1 cellular context compared by ENCODE assay signal in genomic region chr10:3095373-3096139, GRCh38.
TF ChIP-seq lines count a peak whose summit lies in the region.

No MANE protein-coding gene starts in this region.

TF ChIP-seq in HepG2, 621 proteins besides CTCF, POLR2A, EP300 and RAD21 (continued from another document and continues in another):
- TF ChIP-seq MXD1 (CRISPR knock-in tag; IDR thresholded peaks at IDR 0.05) = no peak
- no peak for TF ChIP-seq ZNF792 (CRISPR knock-in tag; IDR thresholded peaks at IDR 0.05)
- peak; percentile 56 for TF ChIP-seq NR2F6 (IDR thresholded peaks at IDR 0.05)
- TF ChIP-seq NR2F6 (CRISPR knock-in tag; IDR thresholded peaks at IDR 0.05) = no peak
- TF ChIP-seq HDAC6 (IDR thresholded peaks at IDR 0.05; ENCODE audit: low read depth, low read length) = no peak
- no peak for TF ChIP-seq E2F5 (CRISPR knock-in tag; conservative IDR thresholded peaks at IDR 0.05)
- no peak for TF ChIP-seq NFE2 (CRISPR knock-in tag; IDR thresholded peaks at IDR 0.05)
- TF ChIP-seq PRDM15 (CRISPR knock-in tag; IDR thresholded peaks at IDR 0.05) = no peak
- no peak for TF ChIP-seq ZNF747 (CRISPR knock-in tag; IDR thresholded peaks at IDR 0.05; ENCODE audit: borderline replicate concordance)
- no peak for TF ChIP-seq THAP11 (CRISPR knock-in tag; IDR thresholded peaks at IDR 0.05)
- TF ChIP-seq RFX3 (CRISPR knock-in tag; IDR thresholded peaks at IDR 0.05) = no peak
- TF ChIP-seq FOSL1 (CRISPR knock-in tag; IDR thresholded peaks at IDR 0.05; ENCODE audit: borderline replicate concordance) = peak; percentile 67; the same call in 1 of the 2 replicates
- TF ChIP-seq GTF2F1 (IDR thresholded peaks at IDR 0.05; ENCODE audit: low read length) = no peak
- no peak for TF ChIP-seq NFYB (CRISPR knock-in tag; IDR thresholded peaks at IDR 0.05)
- no peak for TF ChIP-seq HNF1B (CRISPR knock-in tag; IDR thresholded peaks at IDR 0.05)
- no peak for TF ChIP-seq HIVEP1 (CRISPR knock-in tag; IDR thresholded peaks at IDR 0.05)
- TF ChIP-seq CREB3 (CRISPR knock-in tag; IDR thresholded peaks at IDR 0.05) = no peak
- TF ChIP-seq HINFP (CRISPR knock-in tag; IDR thresholded peaks at IDR 0.05; ENCODE audit: low read depth) = no peak
- no peak for TF ChIP-seq EHMT2 (IDR thresholded peaks at IDR 0.05; ENCODE audit: borderline replicate concordance, low read depth, low read length)
- TF ChIP-seq DRAP1 (CRISPR knock-in tag; IDR thresholded peaks at IDR 0.05) = no peak
- TF ChIP-seq DNMT1 (CRISPR knock-in tag; IDR thresholded peaks at IDR 0.05) = no peak
- TF ChIP-seq MIER3 (CRISPR knock-in tag; IDR thresholded peaks at IDR 0.05; ENCODE audit: borderline replicate concordance) = no peak
- TF ChIP-seq ZNF512 (CRISPR knock-in tag; IDR thresholded peaks at IDR 0.05) = no peak
- no peak for TF ChIP-seq ZNF101 (CRISPR knock-in tag; IDR thresholded peaks at IDR 0.05; ENCODE audit: borderline replicate concordance, low read depth)
- peak; percentile 77 for TF ChIP-seq ASH2L (IDR thresholded peaks at IDR 0.05; ENCODE audit: insufficient read length, low read depth, low read length)
- TF ChIP-seq RNF219 (CRISPR knock-in tag; IDR thresholded peaks at IDR 0.05) = no peak
- peak; percentile 67; the same call in 1 of the 2 replicates for TF ChIP-seq LCORL (IDR thresholded peaks at IDR 0.05)
- TF ChIP-seq LCORL (CRISPR knock-in tag; IDR thresholded peaks at IDR 0.05) = peak; percentile 25; the same call in 1 of the 2 replicates
- TF ChIP-seq FIP1L1 (IDR thresholded peaks at IDR 0.05; ENCODE audit: borderline replicate concordance, insufficient read depth, low read depth, low read length) = no peak
- TF ChIP-seq MYC (CRISPR knock-in tag; IDR thresholded peaks at IDR 0.05; ENCODE audit: borderline replicate concordance) = no peak
- no peak for TF ChIP-seq ZNF24 (IDR thresholded peaks at IDR 0.05)
- TF ChIP-seq ZNF143 (CRISPR knock-in tag; IDR thresholded peaks at IDR 0.05) = no peak
- TF ChIP-seq ZBTB33 (CRISPR knock-in tag; IDR thresholded peaks at IDR 0.05) = no peak
- no peak for TF ChIP-seq RBM22 (optimal IDR thresholded peaks at IDR 0.05; ENCODE audit: low read length)
- TF ChIP-seq HNF4A (CRISPR knock-in tag; IDR thresholded peaks at IDR 0.05) = peak; percentile 3; the same call in 1 of the 2 replicates
- TF ChIP-seq TEAD3 (CRISPR knock-in tag; optimal IDR thresholded peaks at IDR 0.05; ENCODE audit: borderline replicate concordance) = peak; percentile 68
- no peak for TF ChIP-seq ZSCAN25 (CRISPR knock-in tag; IDR thresholded peaks at IDR 0.05)
- TF ChIP-seq ETS1 (CRISPR knock-in tag; IDR thresholded peaks at IDR 0.05) = no peak
- no peak for TF ChIP-seq ZBTB7B (CRISPR knock-in tag; IDR thresholded peaks at IDR 0.05)
- TF ChIP-seq ZBTB34 (CRISPR knock-in tag; IDR thresholded peaks at IDR 0.05) = no peak
- TF ChIP-seq SMARCC2 (IDR thresholded peaks at IDR 0.05) = peak; percentile 63; the same call in 1 of the 2 replicates
- no peak for TF ChIP-seq TBP (CRISPR knock-in tag; IDR thresholded peaks at IDR 0.05)
- no peak for TF ChIP-seq CBX5 (CRISPR knock-in tag; IDR thresholded peaks at IDR 0.05; ENCODE audit: borderline replicate concordance)
- TF ChIP-seq ATF7 (IDR thresholded peaks at IDR 0.05) = no peak
- TF ChIP-seq ATF7 (CRISPR knock-in tag; IDR thresholded peaks at IDR 0.05) = no peak
- no peak for TF ChIP-seq SOX13 (IDR thresholded peaks at IDR 0.05)
- peak in 1 of 2 experiments; percentile 26; a peak in 1 of 4 replicates for TF ChIP-seq SOX13 (CRISPR knock-in tag; conservative IDR thresholded peaks at IDR 0.05 in 1 of 2, IDR thresholded peaks at IDR 0.05 in 1 of 2)
- no peak for TF ChIP-seq NFIB (CRISPR knock-in tag; IDR thresholded peaks at IDR 0.05; ENCODE audit: borderline replicate concordance)
- 0 out of 2 replicates have a peak, but pooled peaks have one; percentile 21 for TF ChIP-seq GATAD2A (CRISPR knock-in tag; IDR thresholded peaks at IDR 0.05)
- TF ChIP-seq ZSCAN30 (CRISPR knock-in tag; IDR thresholded peaks at IDR 0.05) = no peak
- TF ChIP-seq HOXA3 (CRISPR knock-in tag; IDR thresholded peaks at IDR 0.05) = no peak
- TF ChIP-seq RARA (CRISPR knock-in tag; IDR thresholded peaks at IDR 0.05) = peak; percentile 55
- no peak for TF ChIP-seq SIN3B (IDR thresholded peaks at IDR 0.05; ENCODE audit: low read length)
